In genomic region chr9:134065720-134066419, GRCh38 we compare ENCODE assay signal across 8 cellular contexts. TPM values are rescaled to one million over a fixed set of nuclear protein-coding genes. Genes with fewer than 3 reads are reported as not detected.
A peak's percentile ranks its signal among the peaks of the same experiment; 100 is the strongest.
DNase-seq lines count a peak whose midpoint lies in the region; ATAC-seq and TF ChIP-seq lines count a peak whose summit lies in the region.

No MANE protein-coding gene starts in this region.

- H3K36me3 Mint-ChIP-seq in osteocyte (ENCODE audit: unreplicated experiment), result peaks cover 2% of the 10 kb centered on the region

- no peaks in the 10 kb centered on the region for H3K36me3 ChIP-seq in heart right ventricle

- TF ChIP-seq CTCF in heart right ventricle (IDR thresholded peaks at IDR 0.05) (no peak), osteocyte (IDR thresholded peaks at IDR 0.05) (no peak)

- peaks cover 0 to 14% (median 0%) of the 10 kb centered on the region in 7 donors for H3K27me3 ChIP-seq in heart right ventricle

- no peaks in the 10 kb centered on the region for H3K9me3 Mint-ChIP-seq in osteocyte (ENCODE audit: unreplicated experiment)

- WGBS in heart right ventricle, 2 donors, result 9 to 12% methylated on average over 23 of the region's 23 CpGs

- H3K27ac ChIP-seq in heart right ventricle, result peak overlapping the region in 9 of 10 donors; percentile 0 to 100 (median 77)

- DNase-seq in heart right ventricle (no peak), Right ventricle myocardium superior (no peak), NCI-H774 (lab: John Stamatoyannopoulos, UW) (peak; percentile 24), activated T-cell treated with anti-CD3 and anti-CD28 coated beads for 24 hours (ENCODE audit: low read depth) (peak; percentile 63), fibroblast of gingiva (ENCODE audit: low read depth) (peak; percentile 43), osteocyte (ENCODE audit: extremely low spot score, unreplicated experiment) (no peak), ureter (ENCODE audit: low spot score) (peak; percentile 74)
- DNase-seq in effector CD8-positive, alpha-beta T cell (lab: John Stamatoyannopoulos, UW), result no peak

- peaks cover 18 to 68% (median 60%) of the 10 kb centered on the region in 9 donors for H3K4me1 ChIP-seq in heart right ventricle

- H3K4me3 Mint-ChIP-seq in osteocyte (ENCODE audit: unreplicated experiment), result peak overlapping the region; percentile 76

- ATAC-seq in heart right ventricle (peak in 3 of 8 donors; percentile 17 to 38 (median 38)), Right ventricle myocardium superior (ENCODE audit: poor library complexity) (no peak)

- peaks cover 10% of the 10 kb centered on the region for H3K27me3 Mint-ChIP-seq in osteocyte (ENCODE audit: unreplicated experiment)

- peak overlapping the region; percentile 35 to 88 (median 72) for H3K4me3 ChIP-seq in heart right ventricle

- no peaks in the 10 kb centered on the region for H3K9me3 ChIP-seq in heart right ventricle

- H3K27ac Mint-ChIP-seq in osteocyte (ENCODE audit: unreplicated experiment), result peak overlapping the region; percentile 83

- H3K4me1 Mint-ChIP-seq in osteocyte (ENCODE audit: unreplicated experiment), result peaks cover 39% of the 10 kb centered on the region

- intact Hi-C loops in heart right ventricle (cut with DNase I) (loop anchor here in 4 of 10 donors (1.0 to 10.0 kb wide), 4 partner anchors 39 to 339 kb away; partner anchors contain the start of genes BRD3OS (in 3 of the 4) and WDR5 (in 2 of the 4)), Right ventricle myocardium superior (cut with DNase I) (no loop called here)

RNA-seq across cellular contexts. Expression of gene BRD3, which starts 2.0 kb away (rescaled TPM):
- 10 to 100 TPM; 23.2 to 34.4 (median 29.7) TPM for total RNA-seq in heart right ventricle
- polyA plus RNA-seq in heart right ventricle, result 10 to 100 TPM in 1 of 2 donors, 1 to 10 TPM in 1; 5.7 to 11.1 TPM
- total RNA-seq in Right ventricle myocardium superior, result 23.2 TPM
- total RNA-seq in osteocyte, result 56.2 and 63.8 TPM in 2 replicates
- total RNA-seq in ureter, result 44.7 TPM

RNA-seq across cellular contexts. Expression of gene BRD3OS, which starts 40.6 kb away (rescaled TPM):
- total RNA-seq in heart right ventricle (10 to 100 TPM in 2 of 10 donors, 1 to 10 TPM in 8; 4.1 to 11.6 (median 7.8) TPM), Right ventricle myocardium superior (4.9 TPM), osteocyte (19.9 and 22.0 TPM in 2 replicates), ureter (16.9 TPM)
- polyA plus RNA-seq in heart right ventricle, result 1 to 10 TPM; 4.8 to 6.7 TPM

Comparison
In these comparisons a context has a peak if more than half of its experiments do, and no peak if none do; other contexts are left out.
1. DNase-seq: peak in NCI-H774 (single experiment), activated T-cell treated with anti-CD3 and anti-CD28 coated beads for 24 hours (single experiment), fibroblast of gingiva (single experiment) and ureter (single experiment); none in heart right ventricle (0 of 2), Right ventricle myocardium superior (single experiment), osteocyte (single experiment) and effector CD8-positive, alpha-beta T cell (single experiment).